In the genomic region with DNA sequence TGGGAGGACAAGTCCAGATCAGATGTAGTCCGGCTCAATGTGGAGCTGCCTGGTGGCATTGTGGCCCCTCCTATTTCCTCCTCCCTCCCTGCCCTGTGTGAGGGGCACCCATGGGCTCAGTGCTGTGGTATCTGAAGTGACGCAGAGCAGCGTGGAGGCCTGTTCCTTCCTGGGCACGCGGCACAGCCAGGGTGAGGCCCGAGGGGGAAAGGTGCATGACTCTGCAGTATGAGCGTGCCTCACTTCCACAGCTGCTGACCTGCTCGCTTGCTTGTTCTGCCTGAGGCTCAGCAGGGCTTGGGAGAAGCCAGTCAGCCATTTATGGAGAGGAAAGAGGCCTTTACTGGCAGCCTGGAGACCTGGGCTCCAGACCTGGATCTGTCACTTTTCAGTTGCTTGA, we compare ENCODE assay signal across 1 cellular context.
TF ChIP-seq lines count a peak whose summit lies in the region.

No MANE protein-coding gene starts in this region.

TF ChIP-seq in H1, 55 proteins besides CTCF, POLR2A, EP300 and RAD21 (continued from another document):
- TF ChIP-seq CTBP2 (IDR thresholded peaks at IDR 0.05; ENCODE audit: borderline replicate concordance, insufficient read depth, insufficient read length, low read length) (no peak), SP1 (IDR thresholded peaks at IDR 0.05; ENCODE audit: low read depth, low read length) (no peak), ASH2L (IDR thresholded peaks at IDR 0.05; ENCODE audit: low read length) (no peak), HDAC2 (IDR thresholded peaks at IDR 0.05; ENCODE audit: borderline replicate concordance in 1 of 2, low read depth in 2 of 2, low read length in 2 of 2) (no peak), BACH1 (IDR thresholded peaks at IDR 0.05; ENCODE audit: low read length) (no peak), NRF1 (IDR thresholded peaks at IDR 0.05; ENCODE audit: low read depth, low read length) (no peak), SIX5 (IDR thresholded peaks at IDR 0.05; ENCODE audit: low read depth, low read length) (no peak), TCF12 (IDR thresholded peaks at IDR 0.05; ENCODE audit: low read depth, low read length) (no peak), FOSL1 (IDR thresholded peaks at IDR 0.05; ENCODE audit: insufficient read depth, low read depth, low read length) (no peak), JUN (IDR thresholded peaks at IDR 0.05; ENCODE audit: low read depth, low read length) (no peak)
